Comparison of ENCODE assay signal across 8 cellular contexts in genomic region chr11:33736148-33736809, GRCh38. TPM values are rescaled to one million over a fixed set of nuclear protein-coding genes. Genes with fewer than 3 reads are reported as not detected.
DNase-seq lines count a peak whose midpoint lies in the region; ATAC-seq, FAIRE-seq and TF ChIP-seq lines count a peak whose summit lies in the region.

Gene CD59 (minus strand): TSS chr11:33736423. CDS start chr11:33722445, 13,978 bp downstream.

- peak; percentile 55 for DNase-seq in GM12864 (ENCODE audit: low read depth)
- DNase-seq in NCI-H1105 (lab: John Stamatoyannopoulos, UW), result peak; percentile 97
- peak; percentile 89 for DNase-seq in T follicular helper cell (ENCODE audit: low read depth)
- DNase-seq in activated naive CD8-positive, alpha-beta T cell treated with anti-CD3 and anti-CD28 coated beads, Interleukin-2, amount 50 U/mL, for 24 hours, result peak; percentile 93
- DNase-seq in Right ventricle myocardium inferior (ENCODE audit: missing footprints), result peak; percentile 98
- peak; percentile 95 to 99 (median 98) for DNase-seq in pancreas
- DNase-seq in thyroid gland, result peak; percentile 98 to 99

- H3K9me3 ChIP-seq in pancreas, result no peaks in the 10 kb centered on the region
- H3K9me3 ChIP-seq in thyroid gland, result no peaks in the 10 kb centered on the region

- no peaks in the 10 kb centered on the region for H3K9me3 Mint-ChIP-seq in activated naive CD8-positive, alpha-beta T cell treated with anti-CD3 and anti-CD28 coated beads, Interleukin-2, amount 50 U/mL, for 24 hours

- H3K27ac Mint-ChIP-seq in activated naive CD8-positive, alpha-beta T cell treated with anti-CD3 and anti-CD28 coated beads, Interleukin-2, amount 50 U/mL, for 24 hours, result peak within 1 kb of the TSS; percentile 72

- H3K4me3 Mint-ChIP-seq in activated naive CD8-positive, alpha-beta T cell treated with anti-CD3 and anti-CD28 coated beads, Interleukin-2, amount 50 U/mL, for 24 hours, result peak within 1 kb of the TSS; percentile 84

- peaks cover 0 to 3% (median 0%) of the 10 kb centered on the region in 3 donors for H3K4me1 ChIP-seq in pancreas
- peaks cover 22 to 28% of the 10 kb centered on the region in 2 donors for H3K4me1 ChIP-seq in thyroid gland

- peaks cover 41% of the 10 kb centered on the region for H3K4me1 Mint-ChIP-seq in activated naive CD8-positive, alpha-beta T cell treated with anti-CD3 and anti-CD28 coated beads, Interleukin-2, amount 50 U/mL, for 24 hours

- peak within 1 kb of the TSS; percentile 46 to 92 (median 80) for H3K27ac ChIP-seq in pancreas
- H3K27ac ChIP-seq in thyroid gland, result peak within 1 kb of the TSS; percentile 91 to 97 (median 97)

- WGBS in pancreas, 2 donors, result 0 to 1% methylated on average over 33 to 48 of the region's 48 CpGs
- 4% methylated on average over 13 to 14 of the region's 48 CpGs for WGBS in thyroid gland, 2 donors

- peaks cover 8% of the 10 kb centered on the region for H3K36me3 Mint-ChIP-seq in activated naive CD8-positive, alpha-beta T cell treated with anti-CD3 and anti-CD28 coated beads, Interleukin-2, amount 50 U/mL, for 24 hours (ENCODE audit: low read depth)

- TF ChIP-seq CTCF in GM12864 (IDR thresholded peaks at IDR 0.05; ENCODE audit: low read depth, low read length, missing control alignments) (no peak), pancreas (IDR thresholded peaks at IDR 0.05) (no peak), thyroid gland (IDR thresholded peaks at IDR 0.05) (no peak)

- no peak for FAIRE-seq in pancreas (lab: Jason Lieb, UNC)

- no peaks in the 10 kb centered on the region for H3K27me3 ChIP-seq in pancreas
- no peaks in the 10 kb centered on the region for H3K27me3 ChIP-seq in thyroid gland

- H3K27me3 Mint-ChIP-seq in activated naive CD8-positive, alpha-beta T cell treated with anti-CD3 and anti-CD28 coated beads, Interleukin-2, amount 50 U/mL, for 24 hours, result peaks cover 17% of the 10 kb centered on the region

- peak; percentile 79 to 98 for TF ChIP-seq POLR2A in thyroid gland (IDR thresholded peaks at IDR 0.05)

- H3K4me3 ChIP-seq in GM12864 (ENCODE audit: low read depth, low read length) (peak within 1 kb of the TSS; percentile 66), pancreas (peak within 1 kb of the TSS; percentile 52 to 68 (median 64)), thyroid gland (replicated peaks in 1 of 3) (peak within 1 kb of the TSS; percentile 51 to 89 (median 66))

- ATAC-seq in HG02623 (IDR thresholded peaks at IDR 0.05; ENCODE audit: unreplicated experiment) (peak; percentile 68), Right ventricle myocardium inferior (peak; percentile 98), pancreas (peak; percentile 95 to 97 (median 96))
- peak; percentile 42 for ATAC-seq in activated naive CD8-positive, alpha-beta T cell treated with anti-CD3 and anti-CD28 coated beads, Interleukin-2, amount 50 U/mL, for 24 hours

- H3K36me3 ChIP-seq in pancreas (peaks cover 0 to 5% (median 0%) of the 10 kb centered on the region in 3 donors), thyroid gland (no peaks in the 10 kb centered on the region)

- intact Hi-C loops in Right ventricle myocardium inferior (cut with DNase I), result no loop called here
- intact Hi-C loops in pancreas (cut with DNase I), result no loop called here
- intact Hi-C loops in thyroid gland (cut with DNase I), result no loop called here

RNA-seq across cellular contexts. Expression of gene CD59, which starts in this region (rescaled TPM):
- 817 TPM for total RNA-seq in Right ventricle myocardium inferior
- total RNA-seq in pancreas, result 100 to 1,000 TPM; 129 to 495 (median 176) TPM
- polyA plus RNA-seq in pancreas, result 100 to 1,000 TPM in 1 of 2 donors, 10 to 100 TPM in 1; 44.4 to 179 TPM
- 100 to 1,000 TPM; 367 to 562 (median 504) TPM for total RNA-seq in thyroid gland

Comparison
In these comparisons a context has a peak if more than half of its experiments do, and no peak if none do; other contexts are left out.
1. Peak in every context shown above with its lines: DNase-seq, ATAC-seq, H3K4me3 ChIP-seq and H3K27ac ChIP-seq.
2. ATAC-seq: peak in every context shown above with its lines; median percentile 98 in Right ventricle myocardium inferior; 96 in pancreas; 68 in HG02623; 42 in activated naive CD8-positive, alpha-beta T cell treated with anti-CD3 and anti-CD28 coated beads, Interleukin-2, amount 50 U/mL, for 24 hours.